ENCODE assay signal across 14 cellular contexts in genomic region chr10:35328404-35329037, GRCh38. TPM values are rescaled to one million over a fixed set of nuclear protein-coding genes. Genes with fewer than 3 reads are reported as not detected.
DNase-seq lines count a peak whose midpoint lies in the region; ATAC-seq, FAIRE-seq and TF ChIP-seq lines count a peak whose summit lies in the region.
"Had no signal": no experiment of that assay in that cellular context is flagged by ENCODE, and none has a peak within 500 bp of the region (broad histone marks: within the 10 kb centered on the region; RNA-seq: fewer than 3 reads in every experiment).

No MANE protein-coding gene starts in this region.

- no peak overlapping the region for H2BK5ac ChIP-seq in trophoblast cell (ENCODE audit: low read depth, low read length, poor library complexity)

- H2AFZ ChIP-seq in astrocyte (ENCODE audit: low read depth, low read length), result no peak overlapping the region
- no peak overlapping the region for H2AFZ ChIP-seq in trophoblast cell (ENCODE audit: insufficient read depth, low read length, poor library complexity)

- H3K36me3 ChIP-seq in astrocyte (ENCODE audit: insufficient read depth, low read length) (peaks cover 3% of the 10 kb centered on the region), sigmoid colon (peaks cover 0 to 4% (median 0%) of the 10 kb centered on the region in 4 donors), trophoblast cell (ENCODE audit: control insufficient read depth in 1 of 2, insufficient read depth in 2 of 2, low read length in 2 of 2) (no peaks in the 10 kb centered on the region)

- H3K4me2 ChIP-seq in astrocyte (ENCODE audit: low read length) (no peak overlapping the region), trophoblast cell (ENCODE audit: low read length) (no peak overlapping the region)

- peak overlapping the region; percentile 71 for H3K27ac ChIP-seq in astrocyte (ENCODE audit: low read depth, low read length)
- peak overlapping the region in 3 of 4 donors; percentile 50 to 96 (median 95) for H3K27ac ChIP-seq in sigmoid colon
- no peak overlapping the region for H3K27ac ChIP-seq in trophoblast cell (ENCODE audit: low read depth, low read length)
- H3K27ac ChIP-seq: C4-2B, coronary artery, RWPE1 had no signal

- H3K9ac ChIP-seq in astrocyte (ENCODE audit: low read length), result peak overlapping the region; percentile 39
- H3K9ac ChIP-seq in trophoblast cell (ENCODE audit: low read length), result no peak overlapping the region

- intact Hi-C loops in sigmoid colon (cut with DNase I), result no loop called here

- peak overlapping the region; percentile 81 for H3K27ac Mint-ChIP-seq in astrocyte (ENCODE audit: unreplicated experiment)

- no peak overlapping the region for H3K14ac ChIP-seq in trophoblast cell (ENCODE audit: low read length)

- H2AK5ac ChIP-seq in trophoblast cell (ENCODE audit: low read length), result no peak overlapping the region

- no peaks in the 10 kb centered on the region for H3K79me1 ChIP-seq in trophoblast cell (ENCODE audit: low read length)

- H3K79me2 ChIP-seq in astrocyte (ENCODE audit: insufficient read depth, low read length), result peaks cover 66% of the 10 kb centered on the region
- peaks cover 1% of the 10 kb centered on the region for H3K79me2 ChIP-seq in trophoblast cell (ENCODE audit: control insufficient read depth, insufficient read depth, low read length, poor library complexity)

- H3K18ac ChIP-seq in trophoblast cell (ENCODE audit: low read length), result no peak overlapping the region

- no peaks in the 10 kb centered on the region for H3K27me3 Mint-ChIP-seq in activated T-cell treated with anti-CD3 and anti-CD28 coated beads, Interleukin-2, amount 50 U/mL, for 4 hours (ENCODE audit: low read depth)
- H3K27me3 Mint-ChIP-seq in astrocyte (ENCODE audit: low read depth, unreplicated experiment), result no peaks in the 10 kb centered on the region
- H3K27me3 Mint-ChIP-seq: naive thymus-derived CD8-positive, alpha-beta T cell had no signal

- DNase-seq in activated T-cell treated with anti-CD3 and anti-CD28 coated beads, Interleukin-2, amount 50 U/mL, for 4 hours, result no peak
- DNase-seq in activated T-cell treated with anti-CD3 and anti-CD28 coated beads, Interleukin-2, amount 50 U/mL, for 1 hour, result no peak
- DNase-seq in astrocyte (ENCODE audit: low read depth), result peak; percentile 95
- no peak for DNase-seq in sigmoid colon
- no peak for DNase-seq in trophoblast cell
- DNase-seq in activated CD4-positive, alpha-beta T cell treated with anti-CD3 and anti-CD28 coated beads, Interleukin-2, amount 50 U/mL, for 48 hours, result no peak
- DNase-seq: activated CD4-positive, alpha-beta T cell treated with anti-CD3 and anti-CD28 coated beads, Interleukin-2, amount 50 U/mL, for 4 hours; naive thymus-derived CD8-positive, alpha-beta T cell had no signal

- H3K4me1 ChIP-seq in astrocyte (ENCODE audit: insufficient read depth, low read length), result peaks cover 39% of the 10 kb centered on the region
- H3K4me1 ChIP-seq in sigmoid colon, result peaks cover 0 to 74% (median 65%) of the 10 kb centered on the region in 4 donors
- H3K4me1 ChIP-seq in trophoblast cell (ENCODE audit: control insufficient read depth in 1 of 2, insufficient read depth in 2 of 2, low read length in 2 of 2), result peaks cover 0 to 5% of the 10 kb centered on the region in 2 experiments

- no peak for TF ChIP-seq POLR2A in sigmoid colon (IDR thresholded peaks at IDR 0.05)

- H3K4me3 ChIP-seq in astrocyte (ENCODE audit: insufficient read depth, low read depth, low read length), result no peak overlapping the region
- H3K4me3 ChIP-seq in sigmoid colon, result no peak overlapping the region
- no peak overlapping the region for H3K4me3 ChIP-seq in trophoblast cell (ENCODE audit: low read depth, low read length)
- H3K4me3 ChIP-seq: coronary artery had no signal

- no peaks in the 10 kb centered on the region for H3K9me3 Mint-ChIP-seq in activated T-cell treated with anti-CD3 and anti-CD28 coated beads, Interleukin-2, amount 50 U/mL, for 4 hours
- H3K9me3 Mint-ChIP-seq in astrocyte (ENCODE audit: unreplicated experiment), result no peaks in the 10 kb centered on the region
- H3K9me3 Mint-ChIP-seq: naive thymus-derived CD8-positive, alpha-beta T cell had no signal

- H4K20me1 ChIP-seq in astrocyte (ENCODE audit: insufficient read depth, low read length), result peaks cover 11% of the 10 kb centered on the region

- 40 to 45% methylated on average over 2 of the region's 2 CpGs for WGBS in sigmoid colon, 2 donors
- no CpG with 5 or more reads among the region's 2 CpGs for WGBS in trophoblast cell (ENCODE audit: extremely low coverage, insufficient coverage, insufficient read length)

- H3K4me1 Mint-ChIP-seq in activated T-cell treated with anti-CD3 and anti-CD28 coated beads, Interleukin-2, amount 50 U/mL, for 4 hours (ENCODE audit: low read depth), result peaks cover 34% of the 10 kb centered on the region
- peaks cover 38% of the 10 kb centered on the region for H3K4me1 Mint-ChIP-seq in astrocyte (ENCODE audit: low read depth, unreplicated experiment)

- no peak overlapping the region for H4K91ac ChIP-seq in trophoblast cell (ENCODE audit: low read depth, low read length)

- H3K23ac ChIP-seq in trophoblast cell (ENCODE audit: low read length), result no peak overlapping the region

- H3K27me3 ChIP-seq in astrocyte (ENCODE audit: insufficient read depth, low read length), result no peaks in the 10 kb centered on the region
- no peaks in the 10 kb centered on the region for H3K27me3 ChIP-seq in sigmoid colon
- no peaks in the 10 kb centered on the region for H3K27me3 ChIP-seq in trophoblast cell (ENCODE audit: insufficient read depth, low read length)

- H2BK120ac ChIP-seq in trophoblast cell (ENCODE audit: insufficient read depth, low read length, poor library complexity), result no peak overlapping the region

- H4K12ac ChIP-seq in trophoblast cell (ENCODE audit: low read depth, low read length), result no peak overlapping the region

- TF ChIP-seq EP300 in sigmoid colon (IDR thresholded peaks at IDR 0.05), result no peak

- no peak overlapping the region for H3K4me3 Mint-ChIP-seq in activated T-cell treated with anti-CD3 and anti-CD28 coated beads, Interleukin-2, amount 50 U/mL, for 4 hours
- H3K4me3 Mint-ChIP-seq in astrocyte (ENCODE audit: unreplicated experiment), result no peak overlapping the region
- H3K4me3 Mint-ChIP-seq: naive thymus-derived CD8-positive, alpha-beta T cell had no signal

- no peak overlapping the region for H2BK12ac ChIP-seq in trophoblast cell (ENCODE audit: low read length)

- peak; percentile 75 to 81 for ATAC-seq in activated T-cell treated with anti-CD3 and anti-CD28 coated beads, Interleukin-2, amount 50 U/mL, for 4 hours
- ATAC-seq in HG02870 (IDR thresholded peaks at IDR 0.05; ENCODE audit: unreplicated experiment) (peak; percentile 62), GM21447 (IDR thresholded peaks at IDR 0.05; ENCODE audit: unreplicated experiment) (no peak)
- ATAC-seq: HCT116 had no signal

- H3K9me3 ChIP-seq in astrocyte (ENCODE audit: insufficient read depth, low read depth, low read length) (no peaks in the 10 kb centered on the region), sigmoid colon (no peaks in the 10 kb centered on the region), trophoblast cell (ENCODE audit: insufficient read depth, low read depth, low read length) (no peaks in the 10 kb centered on the region)

- H4K8ac ChIP-seq in trophoblast cell (ENCODE audit: low read depth, low read length), result no peak overlapping the region

- no peak overlapping the region for H3K4ac ChIP-seq in trophoblast cell (ENCODE audit: low read depth, low read length)

- H3K36me3 Mint-ChIP-seq in activated T-cell treated with anti-CD3 and anti-CD28 coated beads, Interleukin-2, amount 50 U/mL, for 4 hours (ENCODE audit: insufficient read depth), result peaks cover 6% of the 10 kb centered on the region
- peaks cover 4% of the 10 kb centered on the region for H3K36me3 Mint-ChIP-seq in astrocyte (ENCODE audit: low read depth, unreplicated experiment)

- no peak for TF ChIP-seq CTCF in astrocyte (IDR thresholded peaks at IDR 0.05; ENCODE audit: insufficient read depth, low read depth, low read length)
- no peak for TF ChIP-seq CTCF in sigmoid colon (IDR thresholded peaks at IDR 0.05)

- peak; percentile 86 for FAIRE-seq in astrocyte (lab: Jason Lieb, UNC)

RNA-seq across cellular contexts. Expression of gene CCNY, which starts 7.8 kb away (rescaled TPM):
- total RNA-seq in activated T-cell treated with anti-CD3 and anti-CD28 coated beads, Interleukin-2, amount 50 U/mL, for 4 hours, result 10 to 100 TPM; 54.8 to 61.6 (median 58.9) TPM
- total RNA-seq in astrocyte (85.9 and 89.4 TPM in 2 replicates), sigmoid colon (10 to 100 TPM; 35.7 to 45.7 (median 40.7) TPM)
- 10 to 100 TPM; 24.0 to 27.7 (median 25.2) TPM for polyA plus RNA-seq in sigmoid colon
- 38.5 and 42.4 TPM in 2 replicates for polyA plus RNA-seq in trophoblast cell (2013)
